ENCODE assay signal across 8 cellular contexts in the genomic region with DNA sequence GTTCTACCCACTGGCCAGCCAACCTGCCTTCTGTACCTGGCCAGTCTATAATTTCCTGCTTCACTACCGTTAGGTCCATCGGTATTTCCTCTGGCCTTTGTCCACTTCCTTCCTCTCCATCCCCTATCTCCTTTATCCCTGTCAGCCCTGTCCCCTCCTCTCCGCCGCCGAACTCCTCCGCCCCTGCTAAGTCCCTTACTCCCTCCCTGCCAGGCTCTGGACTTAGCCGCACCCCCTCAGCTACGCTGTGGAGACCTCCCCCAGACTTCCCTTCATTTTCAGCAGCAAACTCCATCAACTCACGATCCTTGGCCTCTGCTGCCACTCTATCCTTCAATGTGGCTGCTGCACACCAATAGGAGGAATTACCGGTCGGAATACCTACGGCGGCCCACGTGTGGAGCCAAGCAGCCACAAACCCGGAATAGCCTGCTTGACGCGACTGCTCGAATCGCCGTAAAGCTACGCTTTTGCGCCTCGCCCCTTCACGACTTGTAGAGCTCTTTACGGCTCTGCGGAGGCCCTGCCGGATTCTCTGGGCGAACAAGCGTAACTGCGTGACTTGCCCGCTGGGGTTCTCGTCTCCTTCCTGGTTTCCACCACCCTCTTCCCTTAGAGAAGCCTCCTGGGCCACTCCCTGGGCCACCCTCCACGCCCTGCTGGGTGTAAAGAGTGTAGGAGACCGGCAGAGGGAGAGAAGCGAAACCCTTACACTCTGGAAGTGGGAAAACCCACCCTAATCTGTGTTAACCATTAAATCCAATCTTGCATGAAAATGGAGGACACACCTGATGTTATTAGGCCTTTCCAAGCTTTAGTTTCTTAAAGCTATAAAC. TPM values are rescaled to one million over a fixed set of nuclear protein-coding genes. Genes with fewer than 3 reads are reported as not detected.
DNase-seq lines count a peak whose midpoint lies in the region; ATAC-seq and TF ChIP-seq lines count a peak whose summit lies in the region.

A gene with protein sequence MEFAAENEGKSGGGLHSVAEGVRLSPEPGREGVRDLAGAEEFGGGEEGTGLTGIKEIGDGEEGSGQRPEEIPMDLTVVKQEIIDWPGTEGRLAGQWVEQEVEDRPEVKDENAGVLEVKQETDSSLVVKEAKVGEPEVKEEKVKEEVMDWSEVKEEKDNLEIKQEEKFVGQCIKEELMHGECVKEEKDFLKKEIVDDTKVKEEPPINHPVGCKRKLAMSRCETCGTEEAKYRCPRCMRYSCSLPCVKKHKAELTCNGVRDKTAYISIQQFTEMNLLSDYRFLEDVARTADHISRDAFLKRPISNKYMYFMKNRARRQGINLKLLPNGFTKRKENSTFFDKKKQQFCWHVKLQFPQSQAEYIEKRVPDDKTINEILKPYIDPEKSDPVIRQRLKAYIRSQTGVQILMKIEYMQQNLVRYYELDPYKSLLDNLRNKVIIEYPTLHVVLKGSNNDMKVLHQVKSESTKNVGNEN (minus strand): TSS at position 444 of the 836 bp plus-strand sequence. CDS start 149 bp downstream, at position 295.

- H3K4me3 ChIP-seq in mucosa of rectum (ENCODE audit: low read length in 2 of 2) = peak within 1 kb of the TSS; percentile 90 to 96

- H3K4me1 ChIP-seq in mucosa of rectum (ENCODE audit: control insufficient read depth in 2 of 2, insufficient read depth in 2 of 2, low read length in 2 of 2) = peaks cover 14 to 17% of the 10 kb centered on the region in 2 donors

- peak within 1 kb of the TSS; percentile 85 to 91 for H3K27ac ChIP-seq in mucosa of rectum (ENCODE audit: low read depth in 2 of 2, low read length in 2 of 2)

- peaks cover 3 to 8% of the 10 kb centered on the region in 2 donors for H3K36me3 ChIP-seq in mucosa of rectum (ENCODE audit: control insufficient read depth in 2 of 2, insufficient read depth in 2 of 2, low read length in 2 of 2)

- no peak within 1 kb of the TSS for H3K27ac Mint-ChIP-seq in IgD-negative memory B cell

- H3K9ac ChIP-seq in mucosa of rectum (ENCODE audit: low read depth in 1 of 2, low read length in 2 of 2) = peak within 1 kb of the TSS; percentile 81 to 87

- DNase-seq in DMS53 treated with DMSO at 0.1 percent for 48 hours (lab: John Stamatoyannopoulos, UW; ENCODE audit: unreplicated experiment) (peak; percentile 97), OCI-M1 (lab: John Stamatoyannopoulos, UW) (peak; percentile 97), activated T-cell treated with anti-CD3 and anti-CD28 coated beads for 4 hours (peak; percentile 70), erythroblast (lab: John Stamatoyannopoulos, UW) (peak; percentile 91 to 95)
- peak; percentile 54 to 70 for DNase-seq in stimulated activated CD8-positive, alpha-beta memory T cell treated with anti-CD3 and anti-CD28 coated beads, Interleukin-4, amount 100 ng/mL, for 4 hours (ENCODE audit: low read depth in 2 of 2, low spot score in 1 of 2)

- peaks cover 14% of the 10 kb centered on the region for H3K36me3 Mint-ChIP-seq in IgD-negative memory B cell

- TF ChIP-seq POLR2A in erythroblast (IDR thresholded peaks at IDR 0.05; ENCODE audit: low read length) = peak; percentile 82

- no peaks in the 10 kb centered on the region for H3K27me3 Mint-ChIP-seq in IgD-negative memory B cell

- no peaks in the 10 kb centered on the region for H3K9me3 ChIP-seq in mucosa of rectum (ENCODE audit: control insufficient read depth in 2 of 2, low read length in 2 of 2)

- peaks cover 17 to 20% (median 19%) of the 10 kb centered on the region in 3 donors for H3K4me1 Mint-ChIP-seq in IgD-negative memory B cell

- H3K4me3 Mint-ChIP-seq in IgD-negative memory B cell = no peak within 1 kb of the TSS

- H3K9me3 Mint-ChIP-seq in IgD-negative memory B cell = peaks cover 0 to 3% (median 0%) of the 10 kb centered on the region in 3 donors

- ATAC-seq in GM21576 (IDR thresholded peaks at IDR 0.05; ENCODE audit: unreplicated experiment) = peak; percentile 77

- H3K27me3 ChIP-seq in mucosa of rectum (ENCODE audit: control insufficient read depth in 2 of 2, insufficient read depth in 2 of 2, low read length in 2 of 2) = no peaks in the 10 kb centered on the region

RNA-seq across cellular contexts. Expression of the gene that starts here (rescaled TPM):
- 16.3 TPM for polyA plus RNA-seq in IgD-negative memory B cell

Comparison
In these comparisons a context has a peak if more than half of its experiments do, and no peak if none do; other contexts are left out.
1. Peak in every context shown above with its lines: DNase-seq, ATAC-seq, H3K4me3 ChIP-seq and H3K27ac ChIP-seq.